In genomic region chr12:112322882-112323547, GRCh38 we compare ENCODE assay signal across 19 cellular contexts.
"Had no signal": no experiment of that assay in that cellular context is flagged by ENCODE, and none has a peak within 500 bp of the region (broad histone marks: within the 10 kb centered on the region; RNA-seq: fewer than 3 reads in every experiment).

No MANE protein-coding gene starts in this region.

- H3K9me3 ChIP-seq: esophagus squamous epithelium, ovary, sigmoid colon, spleen, suprapubic skin, upper lobe of left lung had no signal

- H3K27me3 Mint-ChIP-seq: activated CD8-positive, alpha-beta memory T cell treated with anti-CD3 and anti-CD28 coated beads, Interleukin-2, amount 10 ng/mL, durations not matched to agents 7 days and 5 days; stimulated activated naive CD8-positive, alpha-beta T cell treated with anti-CD3 and anti-CD28 coated beads, Interleukin-15, Interleukin-2, amounts not matched to agents 100 ng/mL and 50 ng/mL, for 24 hours had no signal

- H3K4me3 Mint-ChIP-seq: activated CD8-positive, alpha-beta memory T cell treated with anti-CD3 and anti-CD28 coated beads, Interleukin-2, amount 10 ng/mL, durations not matched to agents 7 days and 5 days; activated naive CD4-positive, alpha-beta T cell treated with anti-CD3 and anti-CD28 coated beads for 36 hours; stimulated activated naive CD8-positive, alpha-beta T cell treated with anti-CD3 and anti-CD28 coated beads, Interleukin-15, Interleukin-2, amounts not matched to agents 100 ng/mL and 50 ng/mL, for 24 hours had no signal

- H3K36me3 ChIP-seq: ovary, suprapubic skin had no signal

- H3K27me3 ChIP-seq: esophagus squamous epithelium, ovary, sigmoid colon, spleen, suprapubic skin, upper lobe of left lung had no signal

- H3K27ac Mint-ChIP-seq: activated CD8-positive, alpha-beta memory T cell treated with anti-CD3 and anti-CD28 coated beads, Interleukin-2, amount 10 ng/mL, durations not matched to agents 7 days and 5 days; activated naive CD4-positive, alpha-beta T cell treated with anti-CD3 and anti-CD28 coated beads for 36 hours; activated T-helper 2 cell treated with anti-CD3 and anti-CD28 coated beads, Interferon-gamma antibody, Interleukin-2, Interleukin-4, amounts not matched to agents 10 μg/mL and 5 μg/mL and 100 μg/mL, durations not matched to agents 14 hours and 24 hours and 36 hours; stimulated activated naive CD8-positive, alpha-beta T cell treated with anti-CD3 and anti-CD28 coated beads, Interleukin-15, Interleukin-2, amounts not matched to agents 100 ng/mL and 50 ng/mL, for 24 hours had no signal

- ATAC-seq: activated CD4-positive, CD25-positive, alpha-beta regulatory T cell treated with anti-CD3 and anti-CD28 coated beads, Interleukin-2, amount 50 U/mL, for 24 hours; activated CD8-positive, alpha-beta memory T cell treated with anti-CD3 and anti-CD28 coated beads, Interleukin-2, amount 10 ng/mL, durations not matched to agents 7 days and 5 days had no signal

- H3K9me3 Mint-ChIP-seq: activated naive CD4-positive, alpha-beta T cell treated with anti-CD3 and anti-CD28 coated beads for 36 hours; activated T-helper 2 cell treated with anti-CD3 and anti-CD28 coated beads, Interferon-gamma antibody, Interleukin-2, Interleukin-4, amounts not matched to agents 10 μg/mL and 5 μg/mL and 100 μg/mL, durations not matched to agents 14 hours and 24 hours and 36 hours; stimulated activated naive CD8-positive, alpha-beta T cell treated with anti-CD3 and anti-CD28 coated beads, Interleukin-15, Interleukin-2, amounts not matched to agents 100 ng/mL and 50 ng/mL, for 24 hours had no signal

- DNase-seq: activated CD4-positive, alpha-beta T cell treated with anti-CD3 and anti-CD28 coated beads, Interleukin-2, amount 50 U/mL, for 4 hours; activated CD8-positive, alpha-beta memory T cell treated with anti-CD3 and anti-CD28 coated beads, Interleukin-2, amount 10 ng/mL, durations not matched to agents 7 days and 5 days; activated naive CD4-positive, alpha-beta T cell treated with anti-CD3 and anti-CD28 coated beads for 36 hours; activated T-cell treated with anti-CD3 and anti-CD28 coated beads, Interleukin-2, amount 50 U/mL, for 1 hour; amniotic stem cell; central memory CD4-positive, alpha-beta T cell; effector CD4-positive, alpha-beta T cell; esophagus squamous epithelium; hippocampal formation; midbrain; ovary; sigmoid colon; spleen; upper lobe of left lung had no signal

- H3K4me3 ChIP-seq: coronary artery, esophagus squamous epithelium, ovary, sigmoid colon, spleen, suprapubic skin, upper lobe of left lung had no signal

- H3K27ac ChIP-seq: coronary artery, ovary, spleen, suprapubic skin, upper lobe of left lung had no signal
